Comparison of ENCODE assay signal across 8 cellular contexts in the genomic region with DNA sequence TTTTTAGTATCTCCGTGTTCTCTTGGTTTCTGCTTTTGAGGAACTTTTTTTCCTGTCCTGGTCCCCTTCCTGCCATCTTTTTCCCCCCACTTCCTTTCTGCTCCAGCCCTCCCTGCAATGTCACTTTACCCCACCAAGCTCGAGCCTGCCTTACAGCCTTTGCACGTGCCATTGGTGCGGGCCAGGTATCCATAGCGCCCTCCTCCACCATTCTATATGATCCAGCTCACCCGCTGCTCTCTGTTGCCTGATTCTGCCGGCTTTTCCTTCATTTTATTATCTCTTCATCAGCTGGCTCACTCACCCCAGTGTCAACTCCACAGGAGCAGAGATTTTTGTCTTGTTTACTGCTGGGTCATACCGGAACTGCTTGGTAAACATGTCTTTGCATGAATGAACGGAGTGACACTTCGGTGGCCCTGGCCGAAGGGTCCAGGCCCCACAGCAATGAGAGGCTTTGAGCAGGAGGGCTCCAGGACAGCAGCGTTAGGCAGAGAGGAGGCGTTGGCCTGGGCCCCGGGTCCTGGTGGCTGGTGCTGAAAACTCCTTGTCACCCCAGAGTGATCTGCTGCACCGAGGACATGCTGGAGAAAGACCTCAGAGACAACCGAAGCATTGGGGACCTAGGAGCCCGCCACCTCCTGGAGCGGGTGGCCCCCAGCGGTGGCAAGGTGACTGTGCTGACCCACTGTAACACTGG. TPM values are rescaled to one million over a fixed set of nuclear protein-coding genes. Genes with fewer than 3 reads are reported as not detected.
DNase-seq lines count a peak whose midpoint lies in the region; ATAC-seq and TF ChIP-seq lines count a peak whose summit lies in the region.

No MANE protein-coding gene starts in this region.

- H3K36me3 ChIP-seq in right atrium auricular region: peaks cover 36% of the 10 kb centered on the region

- ATAC-seq in Right ventricle myocardium superior (ENCODE audit: poor library complexity): no peak
- ATAC-seq in memory B cell (ENCODE audit: low read depth): no peak
- no peak for ATAC-seq in GM19035 (IDR thresholded peaks at IDR 0.05; ENCODE audit: unreplicated experiment)

- peaks cover 12% of the 10 kb centered on the region for H3K4me1 Mint-ChIP-seq in memory B cell

- no peaks in the 10 kb centered on the region for H3K27me3 Mint-ChIP-seq in memory B cell

- no peaks in the 10 kb centered on the region for H3K9me3 ChIP-seq in right atrium auricular region

- H3K9me3 Mint-ChIP-seq in memory B cell: no peaks in the 10 kb centered on the region

- peaks cover 0 to 14% of the 10 kb centered on the region in 2 donors for H3K4me1 ChIP-seq in right atrium auricular region

- CTCF ChIA-PET in GM10248 (lab: Yijun Ruan, JAX): interaction anchor here (1.1 kb wide), 1 partner anchor 18 kb away, joined by 3 read pairs; a partner anchor contains a TSS

- H3K36me3 Mint-ChIP-seq in memory B cell: peaks cover 7% of the 10 kb centered on the region

- peak overlapping the region; percentile 86 for H3K4me3 Mint-ChIP-seq in memory B cell

- TF ChIP-seq CTCF in right atrium auricular region (IDR thresholded peaks at IDR 0.05) (no peak), astrocyte of the spinal cord (IDR thresholded peaks at IDR 0.05; ENCODE audit: low read depth, low read length) (no peak), GM10248 (IDR thresholded peaks at IDR 0.05; ENCODE audit: control extremely low read depth, extremely low read depth, low read depth, missing control alignments) (no peak)

- DNase-seq in right atrium auricular region (ENCODE audit: low spot score): no peak
- no peak for DNase-seq in Right ventricle myocardium superior
- no peak for DNase-seq in astrocyte of the spinal cord (ENCODE audit: low read depth, low spot score)
- no peak for DNase-seq in memory B cell (ENCODE audit: low spot score in 2 of 2)
- no peak for DNase-seq in stimulated activated naive CD4-positive, alpha-beta T cell (lab: John Stamatoyannopoulos, UW)
- no peak for DNase-seq in GM10248 (ENCODE audit: extremely low spot score)
- DNase-seq in NCI-H2227 (lab: John Stamatoyannopoulos, UW; ENCODE audit: unreplicated experiment): no peak

- H3K27ac ChIP-seq in right atrium auricular region: peak overlapping the region; percentile 66 to 78

- intact Hi-C loops in Right ventricle myocardium superior (cut with DNase I): no loop called here

- peak overlapping the region; percentile 85 for H3K27ac Mint-ChIP-seq in memory B cell

- POLR2A ChIA-PET in GM10248 (lab: Yijun Ruan, JAX): no interaction called here

- H3K4me3 ChIP-seq in right atrium auricular region (peak overlapping the region; percentile 75 to 80), astrocyte of the spinal cord (ENCODE audit: low read depth, low read length) (peak overlapping the region; percentile 72)

- no peaks in the 10 kb centered on the region for H3K27me3 ChIP-seq in right atrium auricular region

- in situ Hi-C loops in astrocyte of the spinal cord (cut with HindIII; ENCODE audit: low sequenced_read_pairs): no loop called here

RNA-seq across cellular contexts. Expression of a gene that starts 1.2 kb away (rescaled TPM):
- total RNA-seq in right atrium auricular region: 10 to 100 TPM; 18.2 to 19.4 TPM
- total RNA-seq in Right ventricle myocardium superior: 15.2 TPM

RNA-seq across cellular contexts. Expression of a gene that starts 8.7 kb away (rescaled TPM):
- total RNA-seq in right atrium auricular region: 100 to 1,000 TPM; 272 to 304 TPM
- 88.1 TPM for total RNA-seq in Right ventricle myocardium superior

RNA-seq across cellular contexts. Expression of a gene that starts 29.7 kb away (rescaled TPM):
- 1 to 10 TPM; 5.7 to 9.8 TPM for total RNA-seq in right atrium auricular region
- total RNA-seq in Right ventricle myocardium superior: 2.7 TPM
